ENCODE assay signal across 8 cellular contexts in the genomic region with DNA sequence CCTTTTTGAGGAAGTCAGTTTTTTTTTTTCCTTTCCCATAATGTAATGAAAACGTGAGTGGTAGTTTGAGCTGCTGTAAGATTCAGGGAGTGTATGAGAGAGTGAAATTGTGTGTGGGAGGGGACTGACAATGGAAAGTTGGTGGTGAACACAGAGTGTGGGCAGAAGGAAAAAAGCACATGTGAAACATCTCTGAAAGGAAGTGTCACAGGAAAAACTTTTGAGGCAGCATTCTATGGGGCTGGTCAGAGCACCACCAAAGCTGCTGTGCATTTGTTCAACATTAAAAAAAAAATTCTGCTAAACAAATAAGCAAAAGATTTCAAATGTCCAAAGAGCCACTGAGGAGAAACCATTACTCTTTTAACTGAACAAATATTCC.
DNase-seq lines count a peak whose midpoint lies in the region; ATAC-seq, FAIRE-seq and TF ChIP-seq lines count a peak whose summit lies in the region.

No MANE protein-coding gene starts in this region.

- WGBS in A549 (ENCODE audit: missing lambda C conversion rate): 11% methylated on average over 1 of the region's 1 CpG
- WGBS in HepG2 (ENCODE audit: low lambda C conversion rate): 86% methylated on average over 1 of the region's 1 CpG

- H3K36me3 Mint-ChIP-seq in activated T-helper 2 cell treated with anti-CD3 and anti-CD28 coated beads, Interferon-gamma antibody, Interleukin-2, Interleukin-4, amounts not matched to agents 10 μg/mL and 5 μg/mL and 100 μg/mL, durations not matched to agents 14 hours and 24 hours and 36 hours (ENCODE audit: low read depth): peaks cover 15% of the 10 kb centered on the region

- no peak for TF ChIP-seq POLR2A in A549 (IDR thresholded peaks at IDR 0.05; ENCODE audit: low read length)
- no peak for TF ChIP-seq POLR2A in HepG2 (IDR thresholded peaks at IDR 0.05; ENCODE audit: insufficient read depth in 1 of 2, low read depth in 2 of 2, low read length in 2 of 2)

- H3K36me3 ChIP-seq in HepG2 (replicated peaks in 1 of 2; ENCODE audit: control insufficient read depth in 1 of 2, insufficient read depth in 2 of 2, low read length in 2 of 2): 0 out of 5 replicates have a peak, but pooled peaks cover 2 to 6% of the 10 kb centered on the region in 2 experiments

- TF ChIP-seq CTCF in A549 (IDR thresholded peaks at IDR 0.05): no peak
- TF ChIP-seq CTCF in HepG2 (CRISPR knock-in tag; IDR thresholded peaks at IDR 0.05): no peak

- FAIRE-seq in A549 (lab: Jason Lieb, UNC): no peak
- no peak for FAIRE-seq in HepG2 (lab: Jason Lieb, UNC)

- no peaks in the 10 kb centered on the region for H3K27me3 Mint-ChIP-seq in activated T-helper 2 cell treated with anti-CD3 and anti-CD28 coated beads, Interferon-gamma antibody, Interleukin-2, Interleukin-4, amounts not matched to agents 10 μg/mL and 5 μg/mL and 100 μg/mL, durations not matched to agents 14 hours and 24 hours and 36 hours (ENCODE audit: low read depth)

- peaks cover 3% of the 10 kb centered on the region for H3K9me3 Mint-ChIP-seq in activated T-helper 2 cell treated with anti-CD3 and anti-CD28 coated beads, Interferon-gamma antibody, Interleukin-2, Interleukin-4, amounts not matched to agents 10 μg/mL and 5 μg/mL and 100 μg/mL, durations not matched to agents 14 hours and 24 hours and 36 hours

- H3K4me1 ChIP-seq in A549 (peaks cover 27% of the 10 kb centered on the region), HepG2 (ENCODE audit: insufficient read depth, low read length) (peaks cover 23% of the 10 kb centered on the region)

- H4K20me1 ChIP-seq in HepG2 (ENCODE audit: insufficient read depth, low read length): no peaks in the 10 kb centered on the region

- no peak overlapping the region for H2AFZ ChIP-seq in HepG2 (ENCODE audit: low read length)

- intact Hi-C loops in activated T-helper 2 cell treated with anti-CD3 and anti-CD28 coated beads, Interferon-gamma antibody, Interleukin-2, Interleukin-4, amounts not matched to agents 10 μg/mL and 5 μg/mL and 100 μg/mL, durations not matched to agents 14 hours and 24 hours and 36 hours (cut with micrococcal nuclease): loop anchor here (1.0 to 5.0 kb wide), 11 partner anchors 10 to 174 kb away; partner anchors contain the start of gene MAML2
- intact Hi-C loops in HepG2 (cut with micrococcal nuclease; ENCODE audit: unreplicated experiment): no loop called here

- BruUV-seq in HepG2 (replicated peaks; lab: Mats Ljungman, UMichigan): no TSS peak

- H3K4me3 ChIP-seq in A549 (no peak overlapping the region), HepG2 (replicated peaks in 1 of 3; ENCODE audit: insufficient read depth in 1 of 3, low read depth in 2 of 3, low read length in 3 of 3) (no peak overlapping the region)

- no peaks in the 10 kb centered on the region for H3K27me3 ChIP-seq in HepG2 (ENCODE audit: control insufficient read depth in 1 of 2, insufficient read depth in 2 of 2, low read length in 2 of 2)

- peak overlapping the region; percentile 75 for H3K27ac Mint-ChIP-seq in activated T-helper 2 cell treated with anti-CD3 and anti-CD28 coated beads, Interferon-gamma antibody, Interleukin-2, Interleukin-4, amounts not matched to agents 10 μg/mL and 5 μg/mL and 100 μg/mL, durations not matched to agents 14 hours and 24 hours and 36 hours

- H3K4me1 Mint-ChIP-seq in activated T-helper 2 cell treated with anti-CD3 and anti-CD28 coated beads, Interferon-gamma antibody, Interleukin-2, Interleukin-4, amounts not matched to agents 10 μg/mL and 5 μg/mL and 100 μg/mL, durations not matched to agents 14 hours and 24 hours and 36 hours (ENCODE audit: low read depth): peaks cover 64% of the 10 kb centered on the region

- CTCF ChIA-PET in A549 (lab: Yijun Ruan, JAX): no interaction called here
- CTCF ChIA-PET in HepG2 (lab: Yijun Ruan, JAX; ENCODE audit: low intra/inter-chr PET ratio, low total read pairs): no interaction called here

- DNase-seq in A549 (ENCODE audit: low read depth in 1 of 2, low spot score in 1 of 2) (no peak), HepG2 (ENCODE audit: low spot score) (peak; percentile 14), NCI-H146 (lab: John Stamatoyannopoulos, UW) (no peak), DMS153 (lab: John Stamatoyannopoulos, UW) (no peak), SHP77 (lab: John Stamatoyannopoulos, UW) (no peak)
- DNase-seq in activated T-helper 2 cell treated with anti-CD3 and anti-CD28 coated beads, Interferon-gamma antibody, Interleukin-2, Interleukin-4, amounts not matched to agents 10 μg/mL and 5 μg/mL and 100 μg/mL, durations not matched to agents 14 hours and 24 hours and 36 hours (ENCODE audit: low spot score): peak; percentile 16

- H3K4me2 ChIP-seq in A549 (peak overlapping the region; percentile 58), HepG2 (ENCODE audit: low read depth, low read length) (no peak overlapping the region)

- in situ Hi-C loops in HepG2 (cut with HindIII; ENCODE audit: extremely low pct_ligation_motif_present, low pct_unique_long_range_greater_than_20kb): no loop called here

- H3K9ac ChIP-seq in HepG2 (ENCODE audit: insufficient read depth, low read depth, low read length): no peak overlapping the region

- H3K79me2 ChIP-seq in HepG2 (ENCODE audit: insufficient read depth, low read length): no peaks in the 10 kb centered on the region

- TF ChIP-seq EP300 in A549 (IDR thresholded peaks at IDR 0.05) (no peak), HepG2 (IDR thresholded peaks at IDR 0.05; ENCODE audit: low read depth in 2 of 2, low read length in 2 of 2) (no peak), HepG2 (CRISPR knock-in tag; IDR thresholded peaks at IDR 0.05; ENCODE audit: borderline replicate concordance) (no peak)

- ATAC-seq in A549 (no peak; a peak in 1 of 6 replicates), GM18907 (IDR thresholded peaks at IDR 0.05; ENCODE audit: unreplicated experiment) (peak; percentile 49), HG03139 (IDR thresholded peaks at IDR 0.05; ENCODE audit: unreplicated experiment) (peak; percentile 34), HepG2 (no peak)

- TF ChIP-seq RAD21 in A549 (conservative IDR thresholded peaks at IDR 0.05 in 1 of 2, IDR thresholded peaks at IDR 0.05 in 1 of 2) (no peak), HepG2 (CRISPR knock-in tag; IDR thresholded peaks at IDR 0.05) (no peak)

- POLR2A ChIA-PET in A549 (lab: Yijun Ruan, JAX) (interaction anchor here (1.1 kb wide), 1 partner anchor 27 kb away, joined by 3 read pairs; no protein-coding TSS in a partner anchor), HepG2 (lab: Yijun Ruan, JAX) (no interaction called here)

- H3K9me3 ChIP-seq in A549 (no peaks in the 10 kb centered on the region), HepG2 (ENCODE audit: low read length) (no peaks in the 10 kb centered on the region)

- H3K27ac ChIP-seq in A549 (peak overlapping the region; percentile 62 to 68), HepG2 (ENCODE audit: extremely low read length, insufficient read depth, low read length) (no peak overlapping the region)

- peak overlapping the region; percentile 9 for H3K4me3 Mint-ChIP-seq in activated T-helper 2 cell treated with anti-CD3 and anti-CD28 coated beads, Interferon-gamma antibody, Interleukin-2, Interleukin-4, amounts not matched to agents 10 μg/mL and 5 μg/mL and 100 μg/mL, durations not matched to agents 14 hours and 24 hours and 36 hours (ENCODE audit: low read depth)

TF ChIP-seq in A549, 52 proteins besides CTCF, POLR2A, EP300 and RAD21 (continues in another document):
- TF ChIP-seq EHF (CRISPR knock-in tag; IDR thresholded peaks at IDR 0.05) (no peak), CHD2 (IDR thresholded peaks at IDR 0.05; ENCODE audit: low read length, partially characterized antibody) (no peak), ZNF302 (CRISPR knock-in tag; IDR thresholded peaks at IDR 0.05) (no peak), TFCP2L1 (CRISPR knock-in tag; IDR thresholded peaks at IDR 0.05) (no peak), PHF8 (IDR thresholded peaks at IDR 0.05; ENCODE audit: borderline replicate concordance, low read depth) (no peak), HOXB5 (CRISPR knock-in tag; IDR thresholded peaks at IDR 0.05) (no peak), CEBPB (IDR thresholded peaks at IDR 0.05) (no peak), RNF2 (IDR thresholded peaks at IDR 0.05; ENCODE audit: borderline replicate concordance, low read depth) (no peak)
- TF ChIP-seq, protein P1, sequence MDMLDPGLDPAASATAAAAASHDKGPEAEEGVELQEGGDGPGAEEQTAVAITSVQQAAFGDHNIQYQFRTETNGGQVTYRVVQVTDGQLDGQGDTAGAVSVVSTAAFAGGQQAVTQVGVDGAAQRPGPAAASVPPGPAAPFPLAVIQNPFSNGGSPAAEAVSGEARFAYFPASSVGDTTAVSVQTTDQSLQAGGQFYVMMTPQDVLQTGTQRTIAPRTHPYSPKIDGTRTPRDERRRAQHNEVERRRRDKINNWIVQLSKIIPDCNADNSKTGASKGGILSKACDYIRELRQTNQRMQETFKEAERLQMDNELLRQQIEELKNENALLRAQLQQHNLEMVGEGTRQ (IDR thresholded peaks at IDR 0.05): no peak
- TF ChIP-seq, protein P2, sequence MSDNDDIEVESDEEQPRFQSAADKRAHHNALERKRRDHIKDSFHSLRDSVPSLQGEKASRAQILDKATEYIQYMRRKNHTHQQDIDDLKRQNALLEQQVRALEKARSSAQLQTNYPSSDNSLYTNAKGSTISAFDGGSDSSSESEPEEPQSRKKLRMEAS (IDR thresholded peaks at IDR 0.05): no peak

TF ChIP-seq in HepG2, 621 proteins besides CTCF, POLR2A, EP300 and RAD21:
- TF ChIP-seq MATR3 (CRISPR knock-in tag; IDR thresholded peaks at IDR 0.05): no peak
- no peak for TF ChIP-seq ZBTB20 (CRISPR knock-in tag; IDR thresholded peaks at IDR 0.05; ENCODE audit: borderline replicate concordance, low read depth)
- TF ChIP-seq MBD4 (IDR thresholded peaks at IDR 0.05; ENCODE audit: borderline replicate concordance, low read length): no peak
- no peak for TF ChIP-seq ZNF878 (CRISPR knock-in tag; IDR thresholded peaks at IDR 0.05)
- TF ChIP-seq ZNF781 (CRISPR knock-in tag; IDR thresholded peaks at IDR 0.05; ENCODE audit: borderline replicate concordance, not compliant biosample characterization): no peak
- no peak for TF ChIP-seq CC2D1A (CRISPR knock-in tag; IDR thresholded peaks at IDR 0.05)
- TF ChIP-seq ZSCAN22 (CRISPR knock-in tag; IDR thresholded peaks at IDR 0.05): no peak
- no peak for TF ChIP-seq ZFX (CRISPR knock-in tag; IDR thresholded peaks at IDR 0.05; ENCODE audit: low read depth)
- TF ChIP-seq TP53 (CRISPR knock-in tag; conservative IDR thresholded peaks at IDR 0.05): no peak
- no peak for TF ChIP-seq ARNTL (CRISPR knock-in tag; IDR thresholded peaks at IDR 0.05)
- TF ChIP-seq ZSCAN12 (CRISPR knock-in tag; IDR thresholded peaks at IDR 0.05): no peak
- no peak for TF ChIP-seq RBFOX2 (IDR thresholded peaks at IDR 0.05; ENCODE audit: low read depth, low read length)

Comparison
In these comparisons a context has a peak if more than half of its experiments do, and no peak if none do; other contexts are left out.
1. ATAC-seq: peak in GM18907 (single experiment) and HG03139 (single experiment); none in A549 (0 of 2) and HepG2 (single experiment).
2. DNase-seq: peak in activated T-helper 2 cell treated with anti-CD3 and anti-CD28 coated beads, Interferon-gamma antibody, Interleukin-2, Interleukin-4, amounts not matched to agents 10 μg/mL and 5 μg/mL and 100 μg/mL, durations not matched to agents 14 hours and 24 hours and 36 hours (single experiment) and HepG2 (single experiment); none in A549 (0 of 2), NCI-H146 (single experiment), DMS153 (single experiment) and SHP77 (0 of 2).